13 cellular contexts compared by ENCODE assay signal in the genomic region with DNA sequence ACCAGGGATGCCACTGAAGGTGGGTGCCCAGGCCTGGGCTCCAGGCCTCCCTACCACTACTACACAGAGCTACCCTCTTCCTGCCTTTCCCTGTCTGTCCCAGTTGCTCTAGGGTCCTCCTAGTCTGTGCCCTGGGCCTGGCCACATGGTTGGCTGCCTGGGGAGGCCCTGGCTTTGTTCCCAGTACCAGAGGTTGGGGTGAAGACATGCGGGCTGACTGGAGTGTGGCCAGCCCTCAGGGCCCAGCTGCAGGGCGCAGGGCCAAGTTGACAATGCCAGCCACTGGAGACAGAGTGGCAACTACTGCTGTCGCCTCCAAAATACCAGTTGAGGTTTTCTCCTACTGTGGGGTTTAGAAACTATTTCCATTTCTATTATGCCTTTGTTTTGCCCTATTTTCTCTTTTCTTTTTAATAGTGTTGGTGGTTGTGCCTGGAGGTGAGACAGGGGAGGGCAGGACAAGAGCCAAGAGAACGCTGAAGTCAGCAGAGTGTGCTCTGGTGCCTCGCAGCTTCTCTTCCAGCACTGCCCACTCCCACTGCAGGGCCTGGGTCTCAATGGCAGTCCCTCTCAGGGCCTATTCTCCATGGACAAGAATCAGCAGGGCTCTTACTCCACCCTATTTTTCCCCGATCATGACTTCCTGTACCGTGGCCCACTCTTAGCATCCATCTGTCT. TPM values are rescaled to one million over a fixed set of nuclear protein-coding genes. Genes with fewer than 3 reads are reported as not detected.
DNase-seq lines count a peak whose midpoint lies in the region; ATAC-seq and TF ChIP-seq lines count a peak whose summit lies in the region.
"Had no signal": no experiment of that assay in that cellular context is flagged by ENCODE, and none has a peak within 500 bp of the region (broad histone marks: within the 10 kb centered on the region; RNA-seq: fewer than 3 reads in every experiment).

No MANE protein-coding gene starts in this region.

- no peak for ATAC-seq in HG02623 (IDR thresholded peaks at IDR 0.05; ENCODE audit: unreplicated experiment)

- peaks cover 4% of the 10 kb centered on the region for H3K27me3 Mint-ChIP-seq in endothelial cell (ENCODE audit: unreplicated experiment)

- H3K4me3 Mint-ChIP-seq in endothelial cell (ENCODE audit: unreplicated experiment), result no peak overlapping the region

- no peaks in the 10 kb centered on the region for H3K9me3 Mint-ChIP-seq in endothelial cell (ENCODE audit: unreplicated experiment)

- no peaks in the 10 kb centered on the region for H3K79me2 ChIP-seq in KMS-11 (ENCODE audit: insufficient read depth, low read depth)

- no peak for TF ChIP-seq POLR2A in erythroblast (IDR thresholded peaks at IDR 0.05; ENCODE audit: low read length)

- no peaks in the 10 kb centered on the region for H3K36me3 ChIP-seq in KMS-11 (ENCODE audit: insufficient read depth)
- H3K36me3 ChIP-seq: esophagus squamous epithelium, thoracic aorta had no signal

- TF ChIP-seq CTCF in KMS-11 (conservative IDR thresholded peaks at IDR 0.05; ENCODE audit: low read depth, low read length) (no peak), endothelial cell (IDR thresholded peaks at IDR 0.05; ENCODE audit: unreplicated experiment) (no peak)

- no peaks in the 10 kb centered on the region for H4K20me1 ChIP-seq in KMS-11 (ENCODE audit: insufficient read depth)

- H3K4me1 Mint-ChIP-seq in endothelial cell (ENCODE audit: unreplicated experiment), result no peaks in the 10 kb centered on the region

- no peak overlapping the region for H3K4me3 ChIP-seq in KMS-11 (IDR thresholded peaks at IDR 0.05; ENCODE audit: insufficient read depth, low read depth, low read length)
- H3K4me3 ChIP-seq: esophagus squamous epithelium, thoracic aorta had no signal

- H2AFZ ChIP-seq in KMS-11 (ENCODE audit: low read depth), result peak overlapping the region; percentile 54; the same call in 1 of the 2 replicates

- H3K4me1 ChIP-seq in KMS-11 (ENCODE audit: low read depth, poor library complexity, severe bottlenecking), result peaks cover 29% of the 10 kb centered on the region
- H3K4me1 ChIP-seq: esophagus squamous epithelium had no signal

- intact Hi-C loops in head of caudate nucleus (cut with DNase I), result no loop called here

- H3K36me3 Mint-ChIP-seq in endothelial cell (ENCODE audit: low read depth, unreplicated experiment), result no peaks in the 10 kb centered on the region

- H3K4me2 ChIP-seq in KMS-11, result peak overlapping the region; percentile 49; the same call in 1 of the 2 replicates

- H3K27ac Mint-ChIP-seq in endothelial cell (ENCODE audit: unreplicated experiment), result no peak overlapping the region

- peak overlapping the region; percentile 53; the same call in 1 of the 2 replicates for H3K9ac ChIP-seq in KMS-11

- H3K27me3 ChIP-seq in KMS-11 (ENCODE audit: insufficient read depth, low read depth), result no peaks in the 10 kb centered on the region
- H3K27me3 ChIP-seq: esophagus squamous epithelium had no signal

- H3K27ac ChIP-seq in KMS-11 (peak overlapping the region; percentile 78), temporal lobe (ENCODE audit: low read depth, low read length) (peak overlapping the region; percentile 83)
- H3K27ac ChIP-seq: esophagus squamous epithelium, thoracic aorta had no signal

- peak; percentile 94 for DNase-seq in RPMI8226
- DNase-seq in head of caudate nucleus, result peak; percentile 70 to 95 (median 88)
- no peak for DNase-seq in endothelial cell (ENCODE audit: low spot score)
- DNase-seq in erythroblast (lab: John Stamatoyannopoulos, UW), result no peak
- DNase-seq: activated CD8-positive, alpha-beta memory T cell treated with anti-CD3 and anti-CD28 coated beads, Interleukin-2, amount 50 U/mL, for 4 hours; esophagus squamous epithelium; KBM-7; kidney glomerular epithelial cell; stimulated activated CD4-positive, alpha-beta T cell treated with anti-CD3 and anti-CD28 coated beads, Interleukin-4, amount 100 ng/mL, for 24 hours had no signal

RNA-seq across cellular contexts. Expression of gene XPNPEP2, which starts 32.2 kb away (rescaled TPM):
- under 0.01 TPM for total RNA-seq in temporal lobe
- total RNA-seq in endothelial cell (ENCODE audit: unreplicated experiment), result 1.7 TPM

RNA-seq across cellular contexts. Expression of gene APLN, which starts 51.8 kb away (rescaled TPM):
- total RNA-seq in temporal lobe (4.2 TPM), endothelial cell (ENCODE audit: unreplicated experiment) (3.5 TPM)

Comparison
In these comparisons a context has a peak if more than half of its experiments do, and no peak if none do; other contexts are left out.
1. DNase-seq: peak in RPMI8226 (single experiment) and head of caudate nucleus (42 of 42); none in endothelial cell (single experiment) and erythroblast (0 of 2).